ENCODE assay signal across 21 cellular contexts in the genomic region with DNA sequence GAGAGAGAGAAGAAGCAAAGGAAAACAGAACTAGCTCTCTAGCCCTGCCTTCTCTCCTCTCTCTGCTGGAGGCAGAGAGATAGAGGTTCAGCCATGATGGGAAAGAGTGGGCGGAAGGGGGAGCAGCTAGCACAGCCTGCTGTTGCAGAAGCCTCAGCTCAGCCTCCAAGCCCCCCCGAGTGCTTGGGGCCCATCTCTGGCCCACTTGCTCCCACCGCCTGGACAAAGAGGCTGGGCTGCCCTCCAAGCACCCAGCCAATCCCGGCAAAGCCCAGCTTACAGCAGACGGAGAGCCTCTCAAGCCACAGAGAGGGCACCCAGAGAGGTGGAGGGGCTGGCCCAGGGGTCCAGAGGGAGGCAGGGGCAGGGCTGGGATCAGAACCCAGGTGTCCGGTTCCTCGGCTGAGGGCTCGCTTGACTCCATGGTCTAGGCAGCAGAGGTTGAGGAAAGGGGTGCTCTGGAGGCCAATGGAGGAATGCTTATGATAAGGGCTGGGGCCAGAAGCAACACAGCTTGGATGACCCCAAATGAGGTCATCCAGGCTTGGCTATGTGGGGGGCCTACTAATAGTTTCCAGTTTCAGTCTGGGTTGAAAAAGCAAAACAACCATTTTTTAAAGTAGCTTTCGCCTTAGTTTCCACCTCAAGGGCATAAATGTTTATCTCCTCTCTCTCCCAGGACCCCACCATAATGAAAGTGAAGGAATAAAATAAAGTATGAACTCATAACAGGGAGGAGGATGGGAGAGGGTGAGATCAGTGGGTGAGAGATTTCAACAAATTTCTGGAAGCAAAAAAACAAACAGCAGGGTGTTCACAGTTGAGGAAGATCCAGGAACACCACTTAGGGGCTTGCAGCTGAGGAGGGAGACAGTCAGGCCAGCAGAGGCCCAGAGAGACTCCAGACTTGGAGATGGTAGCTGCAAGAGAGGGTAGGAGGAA. TPM values are rescaled to one million over a fixed set of nuclear protein-coding genes. Genes with fewer than 3 reads are reported as not detected.
"Had no signal": no experiment of that assay in that cellular context is flagged by ENCODE, and none has a peak within 500 bp of the region (broad histone marks: within the 10 kb centered on the region; RNA-seq: fewer than 3 reads in every experiment).

No MANE protein-coding gene starts in this region.

- H3K4me1 ChIP-seq: breast epithelium, esophagus squamous epithelium, heart right ventricle, spleen, upper lobe of left lung had no signal

- H3K4me3 ChIP-seq: breast epithelium, esophagus squamous epithelium, heart right ventricle, spleen, upper lobe of left lung had no signal

- H3K27ac ChIP-seq: spleen, upper lobe of left lung, WERI-Rb-1 had no signal

- H3K4me3 Mint-ChIP-seq: activated CD8-positive, alpha-beta T cell treated with anti-CD3 and anti-CD28 coated beads, Interleukin-2, amount 10 ng/mL, durations not matched to agents 7 days and 5 days; endodermal cell; natural killer cell; T-cell; T-helper 2 cell treated with Interferon-gamma antibody and Interleukin-4, amounts not matched to agents 5 μg/mL and 100 μg/mL, for 36 hours had no signal

- ATAC-seq: activated CD8-positive, alpha-beta T cell treated with anti-CD3 and anti-CD28 coated beads, Interleukin-2, amount 10 ng/mL, durations not matched to agents 7 days and 5 days; activated naive CD4-positive, alpha-beta T cell treated with anti-CD3 and anti-CD28 coated beads, Interleukin-2, amount 50 U/mL, for 72 hours; left lobe of liver; natural killer cell; SK-N-SH treated with all-trans-retinoic acid at 6 μM for 48 hours; stimulated activated naive CD8-positive, alpha-beta T cell treated with anti-CD3 and anti-CD28 coated beads, Interleukin-15, Interleukin-2, amounts not matched to agents 100 U/mL and 50 U/mL, for 24 hours; T-cell had no signal

- H3K9me3 Mint-ChIP-seq: activated naive CD4-positive, alpha-beta T cell treated with anti-CD3 and anti-CD28 coated beads, Interleukin-2, amount 50 U/mL, for 72 hours; natural killer cell; T-cell; T-helper 2 cell treated with Interferon-gamma antibody and Interleukin-4, amounts not matched to agents 5 μg/mL and 100 μg/mL, for 36 hours had no signal

- H3K4me1 Mint-ChIP-seq: endodermal cell, natural killer cell, T-cell had no signal

- DNase-seq: activated CD4-positive, alpha-beta T cell treated with anti-CD3 and anti-CD28 coated beads, Interleukin-2, amount 50 U/mL, for 1 hour; activated CD4-positive, CD25-positive, alpha-beta regulatory T cell treated with anti-CD3 and anti-CD28 coated beads, Interleukin-2, amount 50 U/mL, for 72 hours; activated CD8-positive, alpha-beta T cell treated with anti-CD3 and anti-CD28 coated beads, Interleukin-2, amount 10 ng/mL, durations not matched to agents 7 days and 5 days; activated T-cell treated with anti-CD3 and anti-CD28 coated beads, Interleukin-2, amount 50 U/mL, for 1 hour; cortex of kidney; endodermal cell; esophagus squamous epithelium; heart right ventricle; midbrain; natural killer cell; spleen; stimulated activated CD4-positive, alpha-beta T cell treated with anti-CD3 and anti-CD28 coated beads, Interleukin-4, amount 100 ng/mL, for 4 hours; stimulated activated naive CD8-positive, alpha-beta T cell treated with anti-CD3 and anti-CD28 coated beads, Interleukin-15, Interleukin-2, amounts not matched to agents 100 U/mL and 50 U/mL, for 24 hours; T-cell; upper lobe of left lung; WERI-Rb-1 had no signal

- H3K9me3 ChIP-seq: breast epithelium, esophagus squamous epithelium, heart right ventricle, spleen, upper lobe of left lung had no signal

- H3K27ac Mint-ChIP-seq: activated CD8-positive, alpha-beta T cell treated with anti-CD3 and anti-CD28 coated beads, Interleukin-2, amount 10 ng/mL, durations not matched to agents 7 days and 5 days; endodermal cell; natural killer cell; T-cell; T-helper 2 cell treated with Interferon-gamma antibody and Interleukin-4, amounts not matched to agents 5 μg/mL and 100 μg/mL, for 36 hours had no signal

- H3K36me3 ChIP-seq: breast epithelium, esophagus squamous epithelium, heart right ventricle, spleen, upper lobe of left lung, WERI-Rb-1 had no signal

- H3K36me3 Mint-ChIP-seq: activated naive CD4-positive, alpha-beta T cell treated with anti-CD3 and anti-CD28 coated beads, Interleukin-2, amount 50 U/mL, for 72 hours; natural killer cell; T-cell had no signal

- H3K27me3 ChIP-seq: esophagus squamous epithelium, upper lobe of left lung had no signal

RNA-seq across cellular contexts. Expression of a gene that starts 24.9 kb away (rescaled TPM):
- total RNA-seq: activated CD8-positive, alpha-beta T cell treated with anti-CD3 and anti-CD28 coated beads, Interleukin-2, amount 10 ng/mL, durations not matched to agents 7 days and 5 days had no signal
